ENCODE assay signal across 8 cellular contexts in the genomic region with DNA sequence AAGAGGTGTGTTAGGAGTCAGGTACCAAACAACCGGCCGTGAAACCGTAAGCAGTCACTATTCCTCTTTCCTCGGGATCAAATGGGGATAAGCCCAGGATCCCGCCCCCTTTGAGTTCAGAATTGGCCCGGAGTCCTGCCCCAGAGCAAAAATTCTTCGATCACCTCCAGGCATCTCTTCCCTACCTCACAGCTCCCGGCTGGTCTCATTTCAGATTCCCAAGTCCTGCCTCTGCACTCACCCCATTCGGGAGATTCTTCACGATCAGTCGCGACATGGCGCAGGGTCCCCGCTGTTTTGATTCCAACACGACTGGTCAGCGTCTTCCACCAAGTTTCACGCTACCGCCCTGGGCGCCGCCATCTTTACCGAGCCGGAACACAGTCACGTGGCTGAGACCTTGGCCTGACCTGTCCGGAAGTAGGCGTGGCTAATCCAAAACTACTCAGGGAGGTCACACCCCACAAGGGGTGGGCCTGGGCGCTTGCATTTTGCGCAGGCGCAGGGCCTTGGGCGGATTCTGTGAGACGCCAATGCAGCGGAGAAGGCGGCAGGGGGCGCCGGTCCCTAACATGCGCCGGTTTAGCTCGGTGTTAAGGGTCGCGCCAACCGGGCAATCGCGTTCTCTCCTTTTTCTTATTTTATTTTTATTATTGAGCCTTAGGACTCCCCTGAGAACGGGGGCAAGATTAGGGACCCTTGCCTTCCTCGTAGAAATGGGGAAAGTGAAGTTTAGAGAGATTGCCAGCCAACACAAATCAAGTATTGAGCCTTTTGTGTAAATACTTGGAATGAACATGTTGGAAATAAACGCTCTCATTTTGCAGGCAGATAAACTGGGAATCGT. TPM values are rescaled to one million over a fixed set of nuclear protein-coding genes. Genes with fewer than 3 reads are reported as not detected.
DNase-seq lines count a peak whose midpoint lies in the region; ATAC-seq, FAIRE-seq and TF ChIP-seq lines count a peak whose summit lies in the region.

Gene RBM19 (minus strand): TSS at position 375 of the 847 bp plus-strand sequence. CDS start 98 bp downstream, at position 277.

- no peaks in the 10 kb centered on the region for H3K27me3 Mint-ChIP-seq in CD4-positive, alpha-beta memory T cell

- TF ChIP-seq EP300 in HepG2 (IDR thresholded peaks at IDR 0.05; ENCODE audit: low read depth in 2 of 2, low read length in 2 of 2): no peak
- 0 out of 2 replicates have a peak, but pooled peaks have one; percentile 9 for TF ChIP-seq EP300 in HepG2 (CRISPR knock-in tag; IDR thresholded peaks at IDR 0.05; ENCODE audit: borderline replicate concordance)

- no peaks in the 10 kb centered on the region for H3K9me3 ChIP-seq in CD4-positive, alpha-beta memory T cell (ENCODE audit: control insufficient read depth in 1 of 2, low read length in 2 of 2)
- no peaks in the 10 kb centered on the region for H3K9me3 ChIP-seq in HepG2 (ENCODE audit: low read length)

- TF ChIP-seq CTCF in HepG2 (CRISPR knock-in tag; IDR thresholded peaks at IDR 0.05): peak; percentile 94

- 2% methylated on average over 34 of the region's 46 CpGs for WGBS in HepG2 (ENCODE audit: low lambda C conversion rate)

- POLR2A ChIA-PET in CD4-positive, alpha-beta memory T cell (lab: Charles Lee; ENCODE audit: partially characterized antibody): interaction anchor here (1.0 kb wide), 1 partner anchor 542 kb away, joined by 3 read pairs; no protein-coding TSS in a partner anchor
- POLR2A ChIA-PET in HepG2 (lab: Yijun Ruan, JAX): interaction anchor here (0.9 to 1.8 kb wide), 4 partner anchors 8 to 718 kb away, joined by 3 to 6 read pairs (median 4); partner anchors contain the start of gene TBX3

- peaks cover 32% of the 10 kb centered on the region for H3K79me2 ChIP-seq in HepG2 (ENCODE audit: insufficient read depth, low read length)

- peaks cover 29 to 59% (median 48%) of the 10 kb centered on the region in 4 donors for H3K4me1 Mint-ChIP-seq in CD4-positive, alpha-beta memory T cell

- peak within 1 kb of the TSS; percentile 64 for H3K27ac ChIP-seq in CD4-positive, alpha-beta memory T cell (ENCODE audit: low read depth, low read length)
- peak within 1 kb of the TSS; percentile 66 for H3K27ac ChIP-seq in HepG2 (ENCODE audit: extremely low read length, insufficient read depth, low read length)

- DNase-seq in CD4-positive, alpha-beta memory T cell: peak; percentile 97 to 98 (median 98)
- DNase-seq in NCI-H82 (lab: John Stamatoyannopoulos, UW): peak; percentile 99
- peak; percentile 95 to 96 for DNase-seq in activated CD4-positive, alpha-beta T cell treated with anti-CD3 and anti-CD28 coated beads, Interleukin-2, amount 50 U/mL, for 48 hours
- peak; percentile 95 to 96 for DNase-seq in dermis microvascular lymphatic vessel endothelial cell (ENCODE audit: low read depth in 2 of 2)
- DNase-seq in HepG2 (ENCODE audit: low spot score): peak; percentile 97
- peak; percentile 97 for DNase-seq in stimulated activated CD4-positive, alpha-beta T cell treated with anti-CD3 and anti-CD28 coated beads, Interleukin-4, amount 100 ng/mL, for 1 hour

- peak; percentile 84 to 86 for TF ChIP-seq POLR2A in HepG2 (IDR thresholded peaks at IDR 0.05; ENCODE audit: insufficient read depth in 1 of 2, low read depth in 2 of 2, low read length in 2 of 2)

- peak within 1 kb of the TSS; percentile 89 to 97 (median 96) for H3K27ac Mint-ChIP-seq in CD4-positive, alpha-beta memory T cell

- peak within 1 kb of the TSS; percentile 80 for H3K9ac ChIP-seq in HepG2 (ENCODE audit: insufficient read depth, low read depth, low read length)

- BruUV-seq in HepG2 (replicated peaks; lab: Mats Ljungman, UMichigan): no TSS peak

- in situ Hi-C loops in HepG2 (cut with HindIII; ENCODE audit: extremely low pct_ligation_motif_present, low pct_unique_long_range_greater_than_20kb): no loop called here

- peak; percentile 54; the same call in 1 of the 2 replicates for TF ChIP-seq RAD21 in HepG2 (CRISPR knock-in tag; IDR thresholded peaks at IDR 0.05)

- ATAC-seq in GM19438 (IDR thresholded peaks at IDR 0.05; ENCODE audit: low read depth, unreplicated experiment): peak; percentile 97
- peak; percentile 87 for ATAC-seq in HG03575 (IDR thresholded peaks at IDR 0.05; ENCODE audit: extremely low read depth, insufficient number of reproducible peaks, low FRiP score, unreplicated experiment)
- peak; percentile 97 for ATAC-seq in HepG2

- no peaks in the 10 kb centered on the region for H3K27me3 ChIP-seq in CD4-positive, alpha-beta memory T cell (ENCODE audit: insufficient read depth, low read length)
- H3K27me3 ChIP-seq in HepG2 (ENCODE audit: control insufficient read depth in 1 of 2, insufficient read depth in 2 of 2, low read length in 2 of 2): peaks cover 0 to 14% of the 10 kb centered on the region in 2 experiments; a peak in 3 of 5 replicates

- no peaks in the 10 kb centered on the region for H4K20me1 ChIP-seq in HepG2 (ENCODE audit: insufficient read depth, low read length)

- peaks cover 15% of the 10 kb centered on the region for H3K36me3 ChIP-seq in CD4-positive, alpha-beta memory T cell (ENCODE audit: insufficient read depth, low read length)
- H3K36me3 ChIP-seq in HepG2 (replicated peaks in 1 of 2; ENCODE audit: control insufficient read depth in 1 of 2, insufficient read depth in 2 of 2, low read length in 2 of 2): peaks cover 8 to 20% of the 10 kb centered on the region in 2 experiments

- peak within 1 kb of the TSS; percentile 91 for H3K4me2 ChIP-seq in HepG2 (ENCODE audit: low read depth, low read length)

- peaks cover 38% of the 10 kb centered on the region for H3K4me1 ChIP-seq in CD4-positive, alpha-beta memory T cell (ENCODE audit: insufficient read depth, low read length)
- H3K4me1 ChIP-seq in HepG2 (ENCODE audit: insufficient read depth, low read length): peaks cover 30% of the 10 kb centered on the region

- H3K9me3 Mint-ChIP-seq in CD4-positive, alpha-beta memory T cell: no peaks in the 10 kb centered on the region

- intact Hi-C loops in CD4-positive, alpha-beta memory T cell (cut with micrococcal nuclease): loop anchor here (1.0 kb wide), 1 partner anchor 1951 kb away; no protein-coding TSS in a partner anchor
- intact Hi-C loops in HepG2 (cut with micrococcal nuclease; ENCODE audit: unreplicated experiment): no loop called here

- CTCF ChIA-PET in CD4-positive, alpha-beta memory T cell (lab: Charles Lee; ENCODE audit: partially characterized antibody): interaction anchor here (0.9 to 4.9 kb wide), 14 partner anchors 9 to 1957 kb away, joined by 3 to 48 read pairs (median 4); no protein-coding TSS in a partner anchor
- CTCF ChIA-PET in HepG2 (lab: Yijun Ruan, JAX; ENCODE audit: low intra/inter-chr PET ratio, low total read pairs): interaction anchor here (1.3 kb wide), 1 partner anchor 543 kb away, joined by 3 read pairs; no protein-coding TSS in a partner anchor

- H3K4me3 Mint-ChIP-seq in CD4-positive, alpha-beta memory T cell: peak within 1 kb of the TSS; percentile 97 to 100 (median 98)

- FAIRE-seq in HepG2 (lab: Jason Lieb, UNC): peak; percentile 98

- H3K4me3 ChIP-seq in CD4-positive, alpha-beta memory T cell (ENCODE audit: low read length in 2 of 2): peak within 1 kb of the TSS; percentile 72 to 93
- H3K4me3 ChIP-seq in HepG2 (replicated peaks in 1 of 3; ENCODE audit: insufficient read depth in 1 of 3, low read depth in 2 of 3, low read length in 3 of 3): peak within 1 kb of the TSS; percentile 88 to 98 (median 92)

- peaks cover 20 to 36% of the 10 kb centered on the region in 2 donors for H3K36me3 Mint-ChIP-seq in CD4-positive, alpha-beta memory T cell

- H2AFZ ChIP-seq in HepG2 (ENCODE audit: low read length): peak within 1 kb of the TSS; percentile 99

TF ChIP-seq in HepG2, 621 proteins besides CTCF, POLR2A, EP300 and RAD21 (continues in another document):
- TF ChIP-seq ZSCAN20 (CRISPR knock-in tag; IDR thresholded peaks at IDR 0.05; ENCODE audit: borderline replicate concordance) (no peak), ZSCAN22 (CRISPR knock-in tag; IDR thresholded peaks at IDR 0.05) (no peak)
- TF ChIP-seq, protein P1, sequence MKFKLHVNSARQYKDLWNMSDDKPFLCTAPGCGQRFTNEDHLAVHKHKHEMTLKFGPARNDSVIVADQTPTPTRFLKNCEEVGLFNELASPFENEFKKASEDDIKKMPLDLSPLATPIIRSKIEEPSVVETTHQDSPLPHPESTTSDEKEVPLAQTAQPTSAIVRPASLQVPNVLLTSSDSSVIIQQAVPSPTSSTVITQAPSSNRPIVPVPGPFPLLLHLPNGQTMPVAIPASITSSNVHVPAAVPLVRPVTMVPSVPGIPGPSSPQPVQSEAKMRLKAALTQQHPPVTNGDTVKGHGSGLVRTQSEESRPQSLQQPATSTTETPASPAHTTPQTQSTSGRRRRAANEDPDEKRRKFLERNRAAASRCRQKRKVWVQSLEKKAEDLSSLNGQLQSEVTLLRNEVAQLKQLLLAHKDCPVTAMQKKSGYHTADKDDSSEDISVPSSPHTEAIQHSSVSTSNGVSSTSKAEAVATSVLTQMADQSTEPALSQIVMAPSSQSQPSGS (CRISPR knock-in tag; IDR thresholded peaks at IDR 0.05): 0 out of 2 replicates have a peak, but pooled peaks have one; percentile 40

RNA-seq across cellular contexts. Expression of gene RBM19, which starts in this region (rescaled TPM):
- total RNA-seq in CD4-positive, alpha-beta memory T cell: 10 to 100 TPM; 71.0 to 78.4 TPM
- polyA plus RNA-seq in CD4-positive, alpha-beta memory T cell: 10 to 100 TPM in 1 of 2 donors, 1 to 10 TPM in 1; 2.9 to 13.9 TPM
- total RNA-seq in dermis microvascular lymphatic vessel endothelial cell (12.1 and 16.2 TPM in 2 replicates), HepG2 (2016; rRNA removed; fragmentation: Illumina TruSeq; extraction: Trizol) (26.5 and 32.2 TPM in 2 replicates)
- total RNA-seq in HepG2 (2016; cell fraction: cytosol; rRNA removed; fragmentation: Illumina TruSeq; extraction: Trizol; ENCODE audit: low read depth): 6.7 and 7.5 TPM in 2 replicates
- total RNA-seq in HepG2 (2016; cell fraction: insoluble cytoplasmic fraction; rRNA removed; fragmentation: Illumina TruSeq; extraction: Trizol): 24.9 and 31.0 TPM in 2 replicates
- 8.3 and 8.9 TPM in 2 replicates for total RNA-seq in HepG2 (2016; cell fraction: membrane; rRNA removed; fragmentation: Illumina TruSeq; extraction: Trizol)
- total RNA-seq in HepG2 (2016; cell fraction: nucleus; rRNA removed; fragmentation: Illumina TruSeq; extraction: Trizol): 34.8 and 41.6 TPM in 2 replicates
- polyA plus RNA-seq in HepG2 (2011; rRNA removed): 19.3 and 22.1 TPM in 2 replicates
- 9.7 and 13.0 TPM in 2 replicates for polyA plus RNA-seq in HepG2 (2011; cell fraction: cytosol; rRNA removed)
- 84.7 and 92.9 TPM in 2 replicates for polyA plus RNA-seq in HepG2 (2011; cell fraction: nucleus; rRNA removed)
- polyA plus RNA-seq in HepG2 (2012): 19.5 and 21.4 TPM in 2 replicates
- polyA plus RNA-seq in HepG2 (2016; cell fraction: cytosol; fragmentation: Illumina TruSeq; extraction: Trizol; ENCODE audit: low read depth): 2.5 and 2.9 TPM in 2 replicates
- 23.1 and 25.3 TPM in 2 replicates for polyA plus RNA-seq in HepG2 (2016; cell fraction: insoluble cytoplasmic fraction; fragmentation: Illumina TruSeq; extraction: Trizol; ENCODE audit: low read depth)
- polyA plus RNA-seq in HepG2 (2016; cell fraction: membrane; fragmentation: Illumina TruSeq; extraction: Trizol; ENCODE audit: low read depth): 4.5 and 5.7 TPM in 2 replicates
- polyA plus RNA-seq in HepG2 (2016; cell fraction: nucleus; fragmentation: Illumina TruSeq; extraction: Trizol; ENCODE audit: insufficient read depth, low read depth): 64.2 and 66.3 TPM in 2 replicates
- 21.4 and 32.0 TPM in 2 replicates for polyA minus RNA-seq in HepG2 (2011; rRNA and poly(A)+ RNA removed; ENCODE audit: low replicate concordance)
- polyA minus RNA-seq in HepG2 (2011; cell fraction: cytosol; rRNA and poly(A)+ RNA removed): 13.6 and 13.7 TPM in 2 replicates
- polyA minus RNA-seq in HepG2 (2011; cell fraction: nucleus; rRNA and poly(A)+ RNA removed): 58.7 and 59.3 TPM in 2 replicates

Comparison
In these comparisons a context has a peak if more than half of its experiments do, and no peak if none do; other contexts are left out.
1. Peak in every context shown above with its lines: DNase-seq, ATAC-seq, H3K4me3 ChIP-seq and H3K27ac ChIP-seq.